Comparison of ENCODE assay signal across 1 cellular context in genomic region chr11:66729447-66729846, GRCh38.
TF ChIP-seq lines count a peak whose summit lies in the region.

No MANE protein-coding gene starts in this region.

TF ChIP-seq in H1, 55 proteins besides CTCF, POLR2A, EP300 and RAD21:
- TF ChIP-seq MAX (IDR thresholded peaks at IDR 0.05) (no peak), CHD7 (IDR thresholded peaks at IDR 0.05; ENCODE audit: insufficient replicate concordance, low read length) (no peak), ASH2L (IDR thresholded peaks at IDR 0.05; ENCODE audit: low read length) (no peak)
